1 cellular context compared by ENCODE assay signal in genomic region chr10:21510218-21511070, GRCh38.
TF ChIP-seq lines count a peak whose summit lies in the region.

No MANE protein-coding gene starts in this region.

TF ChIP-seq in WTC11, 78 proteins besides CTCF, POLR2A, EP300 and RAD21 (continued from another document):
- TF ChIP-seq, protein P1, sequence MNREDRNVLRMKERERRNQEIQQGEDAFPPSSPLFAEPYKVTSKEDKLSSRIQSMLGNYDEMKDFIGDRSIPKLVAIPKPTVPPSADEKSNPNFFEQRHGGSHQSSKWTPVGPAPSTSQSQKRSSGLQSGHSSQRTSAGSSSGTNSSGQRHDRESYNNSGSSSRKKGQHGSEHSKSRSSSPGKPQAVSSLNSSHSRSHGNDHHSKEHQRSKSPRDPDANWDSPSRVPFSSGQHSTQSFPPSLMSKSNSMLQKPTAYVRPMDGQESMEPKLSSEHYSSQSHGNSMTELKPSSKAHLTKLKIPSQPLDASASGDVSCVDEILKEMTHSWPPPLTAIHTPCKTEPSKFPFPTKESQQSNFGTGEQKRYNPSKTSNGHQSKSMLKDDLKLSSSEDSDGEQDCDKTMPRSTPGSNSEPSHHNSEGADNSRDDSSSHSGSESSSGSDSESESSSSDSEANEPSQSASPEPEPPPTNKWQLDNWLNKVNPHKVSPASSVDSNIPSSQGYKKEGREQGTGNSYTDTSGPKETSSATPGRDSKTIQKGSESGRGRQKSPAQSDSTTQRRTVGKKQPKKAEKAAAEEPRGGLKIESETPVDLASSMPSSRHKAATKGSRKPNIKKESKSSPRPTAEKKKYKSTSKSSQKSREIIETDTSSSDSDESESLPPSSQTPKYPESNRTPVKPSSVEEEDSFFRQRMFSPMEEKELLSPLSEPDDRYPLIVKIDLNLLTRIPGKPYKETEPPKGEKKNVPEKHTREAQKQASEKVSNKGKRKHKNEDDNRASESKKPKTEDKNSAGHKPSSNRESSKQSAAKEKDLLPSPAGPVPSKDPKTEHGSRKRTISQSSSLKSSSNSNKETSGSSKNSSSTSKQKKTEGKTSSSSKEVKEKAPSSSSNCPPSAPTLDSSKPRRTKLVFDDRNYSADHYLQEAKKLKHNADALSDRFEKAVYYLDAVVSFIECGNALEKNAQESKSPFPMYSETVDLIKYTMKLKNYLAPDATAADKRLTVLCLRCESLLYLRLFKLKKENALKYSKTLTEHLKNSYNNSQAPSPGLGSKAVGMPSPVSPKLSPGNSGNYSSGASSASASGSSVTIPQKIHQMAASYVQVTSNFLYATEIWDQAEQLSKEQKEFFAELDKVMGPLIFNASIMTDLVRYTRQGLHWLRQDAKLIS (CRISPR knock-in tag; IDR thresholded peaks at IDR 0.05; ENCODE audit: borderline replicate concordance) = peak; percentile 5; the same call in 1 of the 2 replicates
- peak; percentile 48; the same call in 1 of the 2 replicates for TF ChIP-seq ESRRA (CRISPR knock-in tag; IDR thresholded peaks at IDR 0.05; ENCODE audit: borderline replicate concordance)
- TF ChIP-seq, protein P2, sequence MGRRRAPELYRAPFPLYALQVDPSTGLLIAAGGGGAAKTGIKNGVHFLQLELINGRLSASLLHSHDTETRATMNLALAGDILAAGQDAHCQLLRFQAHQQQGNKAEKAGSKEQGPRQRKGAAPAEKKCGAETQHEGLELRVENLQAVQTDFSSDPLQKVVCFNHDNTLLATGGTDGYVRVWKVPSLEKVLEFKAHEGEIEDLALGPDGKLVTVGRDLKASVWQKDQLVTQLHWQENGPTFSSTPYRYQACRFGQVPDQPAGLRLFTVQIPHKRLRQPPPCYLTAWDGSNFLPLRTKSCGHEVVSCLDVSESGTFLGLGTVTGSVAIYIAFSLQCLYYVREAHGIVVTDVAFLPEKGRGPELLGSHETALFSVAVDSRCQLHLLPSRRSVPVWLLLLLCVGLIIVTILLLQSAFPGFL (CRISPR knock-in tag; IDR thresholded peaks at IDR 0.05; ENCODE audit: borderline replicate concordance) = no peak
TF ChIP-seq in WTC11: peak in this region for 5.
